ENCODE assay signal across 8 cellular contexts in the genomic region with DNA sequence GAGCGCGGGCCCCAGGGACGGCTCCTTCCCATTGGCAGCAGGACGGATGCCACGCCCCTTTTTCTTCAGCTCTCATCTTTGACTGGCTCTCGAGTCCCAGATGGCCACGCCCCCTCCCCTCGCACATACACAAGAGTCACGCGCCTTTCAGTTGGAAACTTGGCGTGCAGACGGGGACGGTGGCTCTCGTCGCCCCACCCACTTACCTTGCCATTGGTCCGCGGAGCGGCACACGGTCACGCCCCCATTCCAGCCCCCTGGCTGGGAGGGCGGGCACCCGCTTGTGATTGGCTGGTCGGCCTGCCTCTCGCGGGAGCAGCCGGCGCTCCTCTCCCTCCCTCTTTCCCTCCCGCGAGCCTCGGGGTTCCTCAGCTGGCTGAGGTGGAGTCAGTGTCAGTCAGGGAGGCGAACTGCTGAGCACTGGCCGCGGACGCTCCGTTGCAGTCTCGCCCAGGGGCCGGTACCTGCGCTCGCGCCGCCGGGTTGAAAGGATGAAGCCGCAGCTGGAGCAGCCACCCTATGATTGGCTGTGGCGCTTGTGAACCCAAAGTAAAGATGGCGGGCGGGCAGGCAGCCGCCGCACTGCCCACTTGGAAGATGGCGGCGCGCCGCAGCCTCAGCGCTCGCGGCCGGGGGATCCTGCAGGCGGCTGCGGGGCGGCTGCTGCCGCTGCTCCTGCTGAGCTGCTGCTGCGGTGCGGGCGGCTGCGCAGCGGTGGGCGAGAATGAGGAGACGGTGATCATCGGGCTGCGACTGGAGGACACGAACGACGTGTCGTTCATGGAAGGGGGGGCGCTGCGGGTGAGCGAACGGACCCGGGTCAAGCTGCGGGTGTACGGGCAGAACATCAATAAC. TPM values are rescaled to one million over a fixed set of nuclear protein-coding genes. Genes with fewer than 3 reads are reported as not detected.
DNase-seq lines count a peak whose midpoint lies in the region; ATAC-seq and TF ChIP-seq lines count a peak whose summit lies in the region.

A gene (plus strand): TSS at position 333 of the 855 bp plus-strand sequence. CDS start 187 bp downstream, at position 520.

- H3K27me3 ChIP-seq in BLaER1 treated with 17β-estradiol and CSF1 and Interleukin-3, amounts not matched to agents 10 nM and 100 nM = peaks cover 0 to 4% (median 0%) of the 10 kb centered on the region in 11 experiments; a peak in 2 of 22 replicates
- no peaks in the 10 kb centered on the region for H3K27me3 ChIP-seq in colonic mucosa

- peak within 1 kb of the TSS; percentile 59 to 88 (median 79); a peak in 21 of 22 replicates for H3K27ac ChIP-seq in BLaER1 treated with 17β-estradiol and CSF1 and Interleukin-3, amounts not matched to agents 10 nM and 100 nM
- peak within 1 kb of the TSS; percentile 83 for H3K27ac ChIP-seq in colonic mucosa

- no peaks in the 10 kb centered on the region for H4K20me1 ChIP-seq in BLaER1 treated with 17β-estradiol and CSF1 and Interleukin-3, amounts not matched to agents 10 nM and 100 nM

- H3K9me3 ChIP-seq in BLaER1 treated with 17β-estradiol and CSF1 and Interleukin-3, amounts not matched to agents 10 nM and 100 nM (replicated peaks in 1 of 11) = no peaks in the 10 kb centered on the region
- H3K9me3 ChIP-seq in colonic mucosa = no peaks in the 10 kb centered on the region

- H3K4me3 ChIP-seq in BLaER1 treated with 17β-estradiol and CSF1 and Interleukin-3, amounts not matched to agents 10 nM and 100 nM = peak within 1 kb of the TSS; percentile 77 to 96 (median 84)
- H3K4me3 ChIP-seq in colonic mucosa = peak within 1 kb of the TSS; percentile 78

- no peak for TF ChIP-seq CTCF in colonic mucosa (IDR thresholded peaks at IDR 0.05)

- intact Hi-C loops in colonic mucosa (cut with DNase I) = loop anchor here (2.0 to 10.0 kb wide), 3 partner anchors 151 to 417 kb away; a partner anchor contains a TSS

- DNase-seq in NCI-H524 treated with DMSO at 0.1 percent for 48 hours (lab: John Stamatoyannopoulos, UW) (peak; percentile 69), colonic mucosa (peak; percentile 100), kidney tubule cell (ENCODE audit: low spot score) (peak; percentile 100)
- peak; percentile 100 for DNase-seq in activated CD4-positive, alpha-beta T cell treated with anti-CD3 and anti-CD28 coated beads for 48 hours
- peak; percentile 98 to 100 for DNase-seq in stimulated activated CD4-positive, alpha-beta T cell treated with anti-CD3 and anti-CD28 coated beads, Interleukin-1b, Interleukin-23, amount 100 ng/mL, for 1 hour (ENCODE audit: low read depth in 2 of 2)

- H3K4me2 ChIP-seq in BLaER1 treated with 17β-estradiol and CSF1 and Interleukin-3, amounts not matched to agents 10 nM and 100 nM = peak within 1 kb of the TSS; percentile 92 to 99 (median 97)

- ATAC-seq in GM19324 (IDR thresholded peaks at IDR 0.05; ENCODE audit: low FRiP score, unreplicated experiment) (peak; percentile 93), HG03460 (IDR thresholded peaks at IDR 0.05; ENCODE audit: unreplicated experiment) (peak; percentile 87)

- peaks cover 29 to 54% (median 40%) of the 10 kb centered on the region in 10 experiments for H3K4me1 ChIP-seq in BLaER1 treated with 17β-estradiol and CSF1 and Interleukin-3, amounts not matched to agents 10 nM and 100 nM
- H3K4me1 ChIP-seq in colonic mucosa = peaks cover 3% of the 10 kb centered on the region

- H3K9ac ChIP-seq in BLaER1 treated with 17β-estradiol and CSF1 and Interleukin-3, amounts not matched to agents 10 nM and 100 nM = peak within 1 kb of the TSS; percentile 77 to 90 (median 86)
- H3K9ac ChIP-seq in colonic mucosa (ENCODE audit: low read depth in 2 of 2, low read length in 2 of 2) = peak within 1 kb of the TSS; percentile 65 to 84

- no peaks in the 10 kb centered on the region for H3K36me3 ChIP-seq in BLaER1 treated with 17β-estradiol and CSF1 and Interleukin-3, amounts not matched to agents 10 nM and 100 nM
- H3K36me3 ChIP-seq in colonic mucosa = no peaks in the 10 kb centered on the region

RNA-seq across cellular contexts. Expression of the gene that starts here (rescaled TPM):
- total RNA-seq in colonic mucosa = 10 to 100 TPM; 25.2 to 29.3 TPM

Comparison
In these comparisons a context has a peak if more than half of its experiments do, and no peak if none do; other contexts are left out.
1. Peak in every context shown above with its lines: DNase-seq, ATAC-seq, H3K4me3 ChIP-seq and H3K27ac ChIP-seq.